In the genomic region with DNA sequence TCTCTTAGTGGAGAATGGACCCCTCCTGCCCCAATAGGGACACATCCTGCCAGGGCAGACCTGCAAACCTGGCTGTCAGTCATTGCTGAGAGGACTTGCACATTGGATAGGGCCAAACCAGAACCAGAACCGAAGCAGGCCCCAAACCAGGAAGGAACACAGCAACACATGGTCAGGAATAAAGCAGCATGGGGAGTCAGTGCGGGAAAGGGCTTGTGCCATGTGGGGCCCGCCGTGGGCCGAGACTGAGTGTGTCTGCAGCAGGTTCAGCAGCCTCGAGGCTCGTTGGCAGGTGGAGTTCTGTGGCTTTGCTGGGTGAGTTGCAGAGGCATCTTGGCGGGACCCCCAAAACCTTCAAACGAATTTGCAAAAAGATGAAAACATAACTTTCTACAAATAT, we compare ENCODE assay signal across 20 cellular contexts. TPM values are rescaled to one million over a fixed set of nuclear protein-coding genes. Genes with fewer than 3 reads are reported as not detected.
DNase-seq lines count a peak whose midpoint lies in the region; ATAC-seq, FAIRE-seq and TF ChIP-seq lines count a peak whose summit lies in the region.
"Had no signal": no experiment of that assay in that cellular context is flagged by ENCODE, and none has a peak within 500 bp of the region (broad histone marks: within the 10 kb centered on the region; RNA-seq: fewer than 3 reads in every experiment).

No MANE protein-coding gene starts in this region.

- H3K9me3 Mint-ChIP-seq in stimulated activated effector memory CD8-positive, alpha-beta T cell treated with anti-CD3 and anti-CD28 coated beads, Interleukin-12 subunit alpha, Interleukin-12 subunit beta, amount 100 ng/mL, for 72 hours: no peaks in the 10 kb centered on the region

- no peaks in the 10 kb centered on the region for H3K9me3 ChIP-seq in KOPT-K1 (ENCODE audit: insufficient read depth, low read length, poor library complexity, severe bottlenecking)
- H3K9me3 ChIP-seq in kidney (ENCODE audit: control insufficient read depth in 1 of 2, low read length in 2 of 2): no peaks in the 10 kb centered on the region

- DNase-seq in GM10248 (ENCODE audit: extremely low spot score): peak; percentile 8
- DNase-seq in kidney: peak; percentile 43
- no peak for DNase-seq in stimulated activated effector memory CD8-positive, alpha-beta T cell treated with anti-CD3 and anti-CD28 coated beads, Interleukin-12 subunit alpha, Interleukin-12 subunit beta, amount 100 ng/mL, for 72 hours (ENCODE audit: low spot score in 2 of 2)
- no peak for DNase-seq in retina
- no peak for DNase-seq in NCI-H146 (lab: John Stamatoyannopoulos, UW)
- DNase-seq in activated CD8-positive, alpha-beta memory T cell treated with anti-CD3 and anti-CD28 coated beads, Interleukin-2, amount 50 U/mL, for 4 hours: no peak
- DNase-seq: C1 segment of cervical spinal cord; CD4-positive, alpha-beta T cell; DMS153; DMS79 treated with DMSO at 0.1 percent for 48 hours; EL; IMR-90 had no signal

- no peaks in the 10 kb centered on the region for H3K36me3 Mint-ChIP-seq in stimulated activated effector memory CD8-positive, alpha-beta T cell treated with anti-CD3 and anti-CD28 coated beads, Interleukin-12 subunit alpha, Interleukin-12 subunit beta, amount 100 ng/mL, for 72 hours

- H3K4me1 Mint-ChIP-seq in stimulated activated effector memory CD8-positive, alpha-beta T cell treated with anti-CD3 and anti-CD28 coated beads, Interleukin-12 subunit alpha, Interleukin-12 subunit beta, amount 100 ng/mL, for 72 hours: peaks cover 12% of the 10 kb centered on the region
- H3K4me1 Mint-ChIP-seq: B cell had no signal

- CTCF ChIA-PET in GM10248 (lab: Yijun Ruan, JAX): interaction anchor here (2.2 kb wide), 1 partner anchor 14 kb away, joined by 10 read pairs; no protein-coding TSS in a partner anchor

- TF ChIP-seq CTCF in GM10248 (IDR thresholded peaks at IDR 0.05; ENCODE audit: control extremely low read depth, extremely low read depth, low read depth, missing control alignments) (no peak), kidney (IDR thresholded peaks at IDR 0.05; ENCODE audit: borderline replicate concordance, extremely low read depth, insufficient read depth) (no peak)

- no peak overlapping the region for H3K9ac ChIP-seq in kidney (ENCODE audit: low read length in 2 of 2)
- H3K9ac ChIP-seq: KMS-11 had no signal

- POLR2A ChIA-PET in GM10248 (lab: Yijun Ruan, JAX): no interaction called here

- FAIRE-seq in kidney (lab: Jason Lieb, UNC): no peak
- FAIRE-seq: A204.1, D721Med, G401.6, GM12892, GM19239 had no signal

- ATAC-seq in stimulated activated effector memory CD8-positive, alpha-beta T cell treated with anti-CD3 and anti-CD28 coated beads, Interleukin-12 subunit alpha, Interleukin-12 subunit beta, amount 100 ng/mL, for 72 hours: no peak

- no peak overlapping the region for H3K27ac Mint-ChIP-seq in stimulated activated effector memory CD8-positive, alpha-beta T cell treated with anti-CD3 and anti-CD28 coated beads, Interleukin-12 subunit alpha, Interleukin-12 subunit beta, amount 100 ng/mL, for 72 hours
- H3K27ac Mint-ChIP-seq: B cell; CD4-positive, alpha-beta T cell had no signal

- intact Hi-C loops in kidney (cut with DNase I): no loop called here

- H3K36me3 ChIP-seq in KOPT-K1 (ENCODE audit: insufficient read depth, low read length): no peaks in the 10 kb centered on the region
- H3K36me3 ChIP-seq in kidney (ENCODE audit: control insufficient read depth in 1 of 2, insufficient read depth in 2 of 2, low read length in 2 of 2): no peaks in the 10 kb centered on the region

- H3K4me1 ChIP-seq in kidney (ENCODE audit: control insufficient read depth in 1 of 2, insufficient read depth in 1 of 2, low read depth in 1 of 2, low read length in 2 of 2): no peaks in the 10 kb centered on the region

- no peak overlapping the region for H3K4me3 Mint-ChIP-seq in stimulated activated effector memory CD8-positive, alpha-beta T cell treated with anti-CD3 and anti-CD28 coated beads, Interleukin-12 subunit alpha, Interleukin-12 subunit beta, amount 100 ng/mL, for 72 hours
- H3K4me3 Mint-ChIP-seq: B cell; CD4-positive, alpha-beta T cell had no signal

- no peak overlapping the region for H3K4me3 ChIP-seq in kidney (ENCODE audit: low read length in 2 of 2)

- peak overlapping the region; percentile 53 for H3K27ac ChIP-seq in KOPT-K1 (ENCODE audit: low read depth, low read length, poor library complexity, severe bottlenecking)
- H3K27ac ChIP-seq in kidney (ENCODE audit: low read depth in 2 of 2, low read length in 2 of 2): no peak overlapping the region
- H3K27ac ChIP-seq: KMS-11 had no signal

RNA-seq across cellular contexts. Expression of a gene that starts 45.0 kb away (rescaled TPM):
- 42.3 TPM for total RNA-seq in kidney
- 2.3 TPM for polyA plus RNA-seq in kidney (ENCODE audit: insufficient read depth, low read depth, low replicate concordance)
- total RNA-seq: IMR-90 had no signal
- polyA plus RNA-seq: IMR-90 had no signal

Comparison
In these comparisons a context has a peak if more than half of its experiments do, and no peak if none do; other contexts are left out.
1. DNase-seq: peak in GM10248 (single experiment) and kidney (single experiment); none in stimulated activated effector memory CD8-positive, alpha-beta T cell treated with anti-CD3 and anti-CD28 coated beads, Interleukin-12 subunit alpha, Interleukin-12 subunit beta, amount 100 ng/mL, for 72 hours (0 of 2), retina (single experiment), NCI-H146 (single experiment) and activated CD8-positive, alpha-beta memory T cell treated with anti-CD3 and anti-CD28 coated beads, Interleukin-2, amount 50 U/mL, for 4 hours (single experiment).